In genomic region chr6:77837034-77837784, GRCh38 we compare ENCODE assay signal across 1 cellular context.
TF ChIP-seq lines count a peak whose summit lies in the region.

No MANE protein-coding gene starts in this region.

TF ChIP-seq in HepG2, 621 proteins besides CTCF, POLR2A, EP300 and RAD21 (continued from another document):
- peak; percentile 17; the same call in 1 of the 2 replicates for TF ChIP-seq PAXIP1 (CRISPR knock-in tag; conservative IDR thresholded peaks at IDR 0.05)
- no peak for TF ChIP-seq ZNF616 (CRISPR knock-in tag; IDR thresholded peaks at IDR 0.05; ENCODE audit: low read depth)
- TF ChIP-seq ZNF326 (CRISPR knock-in tag; IDR thresholded peaks at IDR 0.05; ENCODE audit: borderline replicate concordance) = no peak
- 0 out of 2 replicates have a peak, but pooled peaks have one; percentile 11 for TF ChIP-seq TFAP4 (IDR thresholded peaks at IDR 0.05; ENCODE audit: borderline replicate concordance, low read depth)
- no peak for TF ChIP-seq HOMEZ (CRISPR knock-in tag; IDR thresholded peaks at IDR 0.05; ENCODE audit: low read depth)
- TF ChIP-seq ARID4A (CRISPR knock-in tag; IDR thresholded peaks at IDR 0.05; ENCODE audit: borderline replicate concordance) = no peak
- TF ChIP-seq HDAC6 (IDR thresholded peaks at IDR 0.05; ENCODE audit: low read depth, low read length) = no peak
- TF ChIP-seq ZNF3 (CRISPR knock-in tag; IDR thresholded peaks at IDR 0.05) = no peak
- TF ChIP-seq ZBTB40 (IDR thresholded peaks at IDR 0.05) = peak; percentile 47; the same call in 1 of the 2 replicates
- peak; percentile 89; the same call in 1 of the 2 replicates for TF ChIP-seq ZBTB40 (CRISPR knock-in tag; IDR thresholded peaks at IDR 0.05)
- TF ChIP-seq TCF12 (IDR thresholded peaks at IDR 0.05) = no peak
- no peak for TF ChIP-seq TCF12 (CRISPR knock-in tag; IDR thresholded peaks at IDR 0.05)
